In genomic region chr22:37273846-37274225, GRCh38 we compare ENCODE assay signal across 21 cellular contexts. TPM values are rescaled to one million over a fixed set of nuclear protein-coding genes. Genes with fewer than 3 reads are reported as not detected.
DNase-seq lines count a peak whose midpoint lies in the region; ATAC-seq and TF ChIP-seq lines count a peak whose summit lies in the region.
"Had no signal": no experiment of that assay in that cellular context is flagged by ENCODE, and none has a peak within 500 bp of the region (broad histone marks: within the 10 kb centered on the region; RNA-seq: fewer than 3 reads in every experiment).

No MANE protein-coding gene starts in this region.

- peak overlapping the region; percentile 72; the same call in 1 of the 2 replicates for H3K14ac ChIP-seq in IMR-90 (replicated peaks; ENCODE audit: low read depth, low read length)

- H3K36me3 Mint-ChIP-seq in activated naive CD4-positive, alpha-beta T cell treated with anti-CD3 and anti-CD28 coated beads, Interleukin-2, amount 50 U/mL, for 72 hours, result no peaks in the 10 kb centered on the region
- H3K36me3 Mint-ChIP-seq: naive B cell had no signal

- H3K4me1 ChIP-seq in right cardiac atrium (ENCODE audit: control insufficient read depth, insufficient read depth, low read length), result no peaks in the 10 kb centered on the region
- H3K4me1 ChIP-seq in IMR-90 (ENCODE audit: control insufficient read depth, insufficient read depth, low read length), result peaks cover 5% of the 10 kb centered on the region
- H3K4me1 ChIP-seq in lower lobe of right lung, result peaks cover 15% of the 10 kb centered on the region
- H3K4me1 ChIP-seq: gastroesophageal sphincter, sigmoid colon, transverse colon had no signal

- no peak overlapping the region for H3K23ac ChIP-seq in IMR-90 (ENCODE audit: low read depth, low read length)

- peak overlapping the region; percentile 92 for H4K91ac ChIP-seq in IMR-90 (ENCODE audit: insufficient read depth, low read depth, low read length)

- WGBS in right cardiac atrium, result 74% methylated on average over 8 of the region's 8 CpGs
- WGBS in IMR-90 (ENCODE audit: extremely low coverage in 2 of 2, insufficient read length in 1 of 2), 2 experiments, result 60% methylated on average over 7 of the region's 8 CpGs; no CpG with 5 or more reads in 1 of the 2 experiments

- peak overlapping the region; percentile 87 for H3K4ac ChIP-seq in IMR-90 (ENCODE audit: low read depth, low read length)

- TF ChIP-seq POLR2A in IMR-90 (IDR thresholded peaks at IDR 0.05; ENCODE audit: low read depth, low read length), result no peak

- H2AK5ac ChIP-seq in IMR-90 (ENCODE audit: low read depth, low read length), result peak overlapping the region; percentile 81; the same call in 1 of the 2 replicates

- POLR2A ChIA-PET in IMR-90 (lab: Charles Lee; ENCODE audit: unreplicated experiment), result interaction anchor here (0.7 kb wide), 1 partner anchor 15 kb away, joined by 3 read pairs; no protein-coding TSS in a partner anchor

- H3K4me3 ChIP-seq in right cardiac atrium (ENCODE audit: low read length) (no peak overlapping the region), IMR-90 (ENCODE audit: insufficient read depth, low read depth, low read length) (no peak overlapping the region), lower lobe of right lung (no peak overlapping the region)
- H3K4me3 ChIP-seq: esophagus muscularis mucosa, gastroesophageal sphincter, ovary, sigmoid colon, transverse colon had no signal

- H2AFZ ChIP-seq in IMR-90 (replicated peaks; ENCODE audit: low read length, poor library complexity), result peak overlapping the region; percentile 90

- H4K20me1 ChIP-seq in IMR-90 (ENCODE audit: insufficient read depth, low read length), result no peaks in the 10 kb centered on the region

- DNase-seq in right cardiac atrium (peak in 2 of 3 donors; percentile 22 to 26), cardiac septum (ENCODE audit: low spot score) (no peak), IMR-90 (no peak), lower lobe of right lung (peak; percentile 22), NCI-H1694 (lab: John Stamatoyannopoulos, UW) (no peak)
- no peak for DNase-seq in activated naive CD4-positive, alpha-beta T cell treated with anti-CD3 and anti-CD28 coated beads, Interleukin-2, amount 50 U/mL, for 72 hours (ENCODE audit: low spot score in 2 of 2)
- DNase-seq: activated naive CD4-positive, alpha-beta T cell treated with anti-CD3 and anti-CD28 coated beads, Interleukin-2, amount 50 U/mL, for 16 hours; effector memory CD4-positive, alpha-beta T cell; islet precursor cell; NCI-H1092 treated with DMSO at 0.1 percent for 48 hours; NCI-H2081 treated with DMSO at 0.1 percent for 48 hours; NCI-H510A; ovary; stimulated activated CD4-positive, alpha-beta T cell treated with anti-CD3 and anti-CD28 coated beads, Interleukin-1b, Interleukin-23, amount 100 ng/mL, for 48 hours had no signal

- peak overlapping the region; percentile 98; the same call in 2 of the 3 replicates for H2BK15ac ChIP-seq in IMR-90 (ENCODE audit: low read depth, low read length)

- TF ChIP-seq RAD21 in IMR-90 (IDR thresholded peaks at IDR 0.05; ENCODE audit: low read length), result no peak

- no peak for TF ChIP-seq CTCF in IMR-90 (conservative IDR thresholded peaks at IDR 0.05; ENCODE audit: low read depth, low read length)
- TF ChIP-seq CTCF in lower lobe of right lung (IDR thresholded peaks at IDR 0.05), result no peak

- no peak overlapping the region for H3K18ac ChIP-seq in IMR-90 (ENCODE audit: low read depth, low read length)

- no peak overlapping the region for H3K4me2 ChIP-seq in IMR-90 (ENCODE audit: low read depth, low read length)
- H3K4me2 ChIP-seq: KMS-11 had no signal

- peak overlapping the region; percentile 98 for H2BK20ac ChIP-seq in IMR-90 (ENCODE audit: low read depth, low read length)

- peak overlapping the region; percentile 82 for H2AK9ac ChIP-seq in IMR-90 (replicated peaks; ENCODE audit: low read depth, low read length, poor library complexity)

- H3K36me3 ChIP-seq in IMR-90 (ENCODE audit: control insufficient read depth, insufficient read depth, low read length) (no peaks in the 10 kb centered on the region), lower lobe of right lung (no peaks in the 10 kb centered on the region)
- H3K36me3 ChIP-seq: esophagus muscularis mucosa, gastroesophageal sphincter, ovary, sigmoid colon, transverse colon had no signal

- in situ Hi-C loops in IMR-90 (cut with MboI; ENCODE audit: low sequenced_read_pairs), result no loop called here

- H3K27me3 ChIP-seq in right cardiac atrium (ENCODE audit: control insufficient read depth, insufficient read depth) (no peaks in the 10 kb centered on the region), IMR-90 (ENCODE audit: control insufficient read depth, insufficient read depth, low read length) (no peaks in the 10 kb centered on the region), lower lobe of right lung (ENCODE audit: low read depth) (no peaks in the 10 kb centered on the region)
- H3K27me3 ChIP-seq: ovary had no signal

- no peak overlapping the region for H3K27ac ChIP-seq in right cardiac atrium (ENCODE audit: low read length)
- H3K27ac ChIP-seq in IMR-90 (ENCODE audit: insufficient read depth, low read length), result no peak overlapping the region; the same call in 1 of the 2 replicates
- peak overlapping the region; percentile 6 for H3K27ac ChIP-seq in lower lobe of right lung
- H3K27ac ChIP-seq: esophagus muscularis mucosa, gastroesophageal sphincter, KMS-11, ovary, sigmoid colon, transverse colon had no signal

- BruUV-seq in IMR-90 (replicated peaks; lab: Mats Ljungman, UMichigan), result no TSS peak

- no peaks in the 10 kb centered on the region for H3K79me1 ChIP-seq in IMR-90 (ENCODE audit: low read depth in 1 of 2, low read length in 2 of 2)

- H3K9me3 Mint-ChIP-seq in activated naive CD4-positive, alpha-beta T cell treated with anti-CD3 and anti-CD28 coated beads, Interleukin-2, amount 50 U/mL, for 72 hours, result no peaks in the 10 kb centered on the region

- H3K9me3 ChIP-seq in right cardiac atrium (ENCODE audit: control insufficient read depth, low read length), result no peaks in the 10 kb centered on the region
- H3K9me3 ChIP-seq in IMR-90 (ENCODE audit: control insufficient read depth, insufficient read depth, low read length), result no peaks in the 10 kb centered on the region
- H3K9me3 ChIP-seq in lower lobe of right lung, result no peaks in the 10 kb centered on the region
- H3K9me3 ChIP-seq: esophagus muscularis mucosa, ovary, transverse colon had no signal

- intact Hi-C loops in right cardiac atrium (cut with DNase I), result no loop called here
- intact Hi-C loops in cardiac septum (cut with DNase I), result no loop called here
- intact Hi-C loops in IMR-90 (cut with micrococcal nuclease), result no loop called here
- intact Hi-C loops in lower lobe of right lung (cut with DNase I), result no loop called here

- H3K56ac ChIP-seq in IMR-90 (ENCODE audit: extremely low read depth, insufficient read depth, low read length), result no peak overlapping the region

- peak in 1 of 2 donors; percentile 19 for ATAC-seq in right cardiac atrium
- ATAC-seq in IMR-90 (ENCODE audit: low read depth), result no peak
- peak in 1 of 2 donors; percentile 3 for ATAC-seq in lower lobe of right lung
- ATAC-seq in GM19463 (IDR thresholded peaks at IDR 0.05; ENCODE audit: unreplicated experiment), result no peak
- no peak for ATAC-seq in activated naive CD4-positive, alpha-beta T cell treated with anti-CD3 and anti-CD28 coated beads, Interleukin-2, amount 50 U/mL, for 72 hours

- H2BK120ac ChIP-seq in IMR-90 (ENCODE audit: low read depth, low read length), result peak overlapping the region; percentile 97

- H3K27ac Mint-ChIP-seq in activated naive CD4-positive, alpha-beta T cell treated with anti-CD3 and anti-CD28 coated beads, Interleukin-2, amount 50 U/mL, for 72 hours, result no peak overlapping the region

- CTCF ChIA-PET in IMR-90 (lab: Yijun Ruan, JAX), result interaction anchor here (1.0 to 1.1 kb wide), 2 partner anchors 13 to 30 kb away, joined by 3 read pairs; no protein-coding TSS in a partner anchor

- H2BK5ac ChIP-seq in IMR-90 (ENCODE audit: low read depth, low read length, poor library complexity, severe bottlenecking), result peak overlapping the region; percentile 33

- peak overlapping the region; percentile 29; the same call in 1 of the 2 replicates for H4K5ac ChIP-seq in IMR-90 (ENCODE audit: low read depth, low read length)

- peaks cover 11% of the 10 kb centered on the region for H3K9me1 ChIP-seq in IMR-90 (ENCODE audit: insufficient read depth, low read length)

- H4K8ac ChIP-seq in IMR-90 (ENCODE audit: low read depth in 2 of 2, low read length in 2 of 2), result peak overlapping the region in 1 of 2 experiments; percentile 68; a peak in 3 of 4 replicates

- H3K9ac ChIP-seq in IMR-90 (ENCODE audit: low read depth, low read length), result no peak overlapping the region
- H3K9ac ChIP-seq: KMS-11 had no signal

- dilution Hi-C loops in IMR-90 (cut with HindIII; ENCODE audit: low sequenced_read_pairs, unreplicated experiment), result no loop called here

TF ChIP-seq in IMR-90, 13 proteins besides CTCF, POLR2A, EP300 and RAD21 (continues in another document):
- TF ChIP-seq NFE2L2 (IDR thresholded peaks at IDR 0.05; ENCODE audit: low read depth, low read length) (no peak), SMC3 (IDR thresholded peaks at IDR 0.05; ENCODE audit: low read depth, low read length) (no peak), MXI1 (IDR thresholded peaks at IDR 0.05; ENCODE audit: borderline replicate concordance, low read depth, low read length) (no peak), BHLHE40 (IDR thresholded peaks at IDR 0.05; ENCODE audit: low read depth, low read length) (no peak), MAFK (IDR thresholded peaks at IDR 0.05; ENCODE audit: low read depth, low read length) (no peak), MAZ (IDR thresholded peaks at IDR 0.05; ENCODE audit: borderline replicate concordance, low read depth, low read length) (no peak), FOS (IDR thresholded peaks at IDR 0.05; ENCODE audit: low read depth, low read length) (no peak), RCOR1 (IDR thresholded peaks at IDR 0.05; ENCODE audit: insufficient replicate concordance, low read length) (no peak)

RNA-seq across cellular contexts. Expression of gene CYTH4, which starts 8.5 kb away (rescaled TPM):
- total RNA-seq in right cardiac atrium (1 to 10 TPM; 5.1 to 7.0 (median 5.9) TPM), cardiac septum (8.0 TPM), IMR-90 (2012; rRNA removed) (0.28 and 0.36 TPM in 2 replicates), lower lobe of right lung (45.4 TPM)
- polyA plus RNA-seq in right cardiac atrium (2.6 TPM), IMR-90 (2012; rRNA removed) (0.55 and 0.85 TPM in 2 replicates)
- 0.38 TPM in 2 replicates for polyA plus RNA-seq in IMR-90 (2012; cell fraction: cytosol; rRNA removed)
- 0.68 and 0.84 TPM in 2 replicates for polyA plus RNA-seq in IMR-90 (2012; cell fraction: nucleus; rRNA removed; ENCODE audit: low replicate concordance)
- total RNA-seq in activated naive CD4-positive, alpha-beta T cell treated with anti-CD3 and anti-CD28 coated beads, Interleukin-2, amount 50 U/mL, for 72 hours, result 10 to 100 TPM; 60.7 to 69.7 TPM

RNA-seq across cellular contexts. Expression of gene RAC2, which starts 29.8 kb away (rescaled TPM):
- total RNA-seq in right cardiac atrium, result 1 to 10 TPM; 3.6 to 8.6 (median 5.7) TPM
- 1.8 TPM for polyA plus RNA-seq in right cardiac atrium
- 5.1 TPM for total RNA-seq in cardiac septum
- total RNA-seq in IMR-90 (2012; rRNA removed), result 10.0 and 11.1 TPM in 2 replicates
- 72.3 and 77.1 TPM in 2 replicates for polyA plus RNA-seq in IMR-90 (2012; rRNA removed)
- polyA plus RNA-seq in IMR-90 (2012; cell fraction: cytosol; rRNA removed), result 56.9 and 106 TPM in 2 replicates
- polyA plus RNA-seq in IMR-90 (2012; cell fraction: nucleus; rRNA removed; ENCODE audit: low replicate concordance), result 33.8 and 79.6 TPM in 2 replicates
- 111 TPM for total RNA-seq in lower lobe of right lung
- 100 to 1,000 TPM; 655 to 769 TPM for total RNA-seq in activated naive CD4-positive, alpha-beta T cell treated with anti-CD3 and anti-CD28 coated beads, Interleukin-2, amount 50 U/mL, for 72 hours

Comparison
In these comparisons a context has a peak if more than half of its experiments do, and no peak if none do; other contexts are left out.
1. DNase-seq: peak in right cardiac atrium (2 of 3) and lower lobe of right lung (single experiment); none in cardiac septum (single experiment), IMR-90 (single experiment), activated naive CD4-positive, alpha-beta T cell treated with anti-CD3 and anti-CD28 coated beads, Interleukin-2, amount 50 U/mL, for 72 hours (0 of 2) and NCI-H1694 (single experiment).